Comparison of ENCODE assay signal across 11 cellular contexts in genomic region chr1:6384962-6385672, GRCh38. TPM values are rescaled to one million over a fixed set of nuclear protein-coding genes. Genes with fewer than 3 reads are reported as not detected.
DNase-seq lines count a peak whose midpoint lies in the region; ATAC-seq lines count a peak whose summit lies in the region.
"Had no signal": no experiment of that assay in that cellular context is flagged by ENCODE, and none has a peak within 500 bp of the region (broad histone marks: within the 10 kb centered on the region; RNA-seq: fewer than 3 reads in every experiment).

No MANE protein-coding gene starts in this region.

- ATAC-seq in esophagus mucosa (peak; percentile 32), GM21717 (IDR thresholded peaks at IDR 0.05; ENCODE audit: unreplicated experiment) (no peak), HG02870 (IDR thresholded peaks at IDR 0.05; ENCODE audit: unreplicated experiment) (no peak), GM21723 (IDR thresholded peaks at IDR 0.05; ENCODE audit: unreplicated experiment) (no peak)

- peak; percentile 47 for DNase-seq in AG08396 (ENCODE audit: low spot score)
- DNase-seq in NCI-H446 treated with DMSO at 0.1 percent for 48 hours (lab: John Stamatoyannopoulos, UW): peak; percentile 46
- peak; percentile 81 for DNase-seq in midbrain (lab: John Stamatoyannopoulos, UW)
- no peak for DNase-seq in stimulated activated CD4-positive, alpha-beta T cell treated with anti-CD3 and anti-CD28 coated beads, Interleukin-2, amount 100 ng/mL, for 24 hours
- DNase-seq: activated CD4-positive, alpha-beta T cell treated with anti-CD3 and anti-CD28 coated beads, Interleukin-2, amount 50 U/mL, for 1 hour; effector memory CD4-positive, alpha-beta T cell; stimulated activated CD4-positive, alpha-beta T cell treated with anti-CD3 and anti-CD28 coated beads, Interleukin-15, amount 100 ng/mL, for 24 hours had no signal

RNA-seq across cellular contexts. Expression of gene ACOT7, which starts 8.4 kb away (rescaled TPM):
- total RNA-seq in esophagus mucosa: 37.2 TPM

RNA-seq across cellular contexts. Expression of gene HES2, which starts 34.6 kb away (rescaled TPM):
- 47.3 TPM for total RNA-seq in esophagus mucosa

RNA-seq across cellular contexts. Expression of gene ESPN, which starts 39.5 kb away (rescaled TPM):
- 33.4 TPM for total RNA-seq in esophagus mucosa

Comparison
In these comparisons a context has a peak if more than half of its experiments do, and no peak if none do; other contexts are left out.
1. DNase-seq: peak in AG08396 (single experiment), NCI-H446 treated with DMSO at 0.1 percent for 48 hours (single experiment) and midbrain (single experiment); none in stimulated activated CD4-positive, alpha-beta T cell treated with anti-CD3 and anti-CD28 coated beads, Interleukin-2, amount 100 ng/mL, for 24 hours (0 of 2).